In the genomic region with DNA sequence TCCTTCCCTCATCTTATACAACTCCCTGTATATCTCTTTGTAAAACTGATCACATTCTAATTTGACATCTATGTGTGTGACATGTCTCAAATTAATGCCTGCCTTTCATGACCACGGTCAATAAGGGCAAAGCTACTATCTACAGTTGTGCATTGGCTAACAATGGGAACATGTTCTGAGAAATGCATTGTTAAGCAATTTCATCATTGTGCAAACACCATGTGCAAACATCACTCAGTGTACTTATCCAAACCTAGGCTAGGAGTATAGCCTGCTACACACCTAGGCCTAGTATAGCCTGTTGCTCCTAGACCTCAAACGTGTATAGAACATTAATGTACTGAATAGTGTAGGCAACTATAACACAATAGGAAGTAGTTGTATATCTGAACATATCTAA, we compare ENCODE assay signal across 18 cellular contexts.
DNase-seq lines count a peak whose midpoint lies in the region; ATAC-seq and TF ChIP-seq lines count a peak whose summit lies in the region.
"Had no signal": no experiment of that assay in that cellular context is flagged by ENCODE, and none has a peak within 500 bp of the region (broad histone marks: within the 10 kb centered on the region; RNA-seq: fewer than 3 reads in every experiment).

No MANE protein-coding gene starts in this region.

- H3K4me3 ChIP-seq in epithelial cell of esophagus (ENCODE audit: low read length) = no peak overlapping the region
- no peak overlapping the region for H3K4me3 ChIP-seq in right cardiac atrium (ENCODE audit: low read length)
- H3K4me3 ChIP-seq: esophagus muscularis mucosa, smooth muscle cell, tibial artery had no signal

- no peaks in the 10 kb centered on the region for H3K27me3 ChIP-seq in right cardiac atrium (ENCODE audit: control insufficient read depth, insufficient read depth)
- H3K27me3 ChIP-seq: esophagus muscularis mucosa, tibial artery had no signal

- H3K36me3 Mint-ChIP-seq in stimulated activated memory B cell treated with anti-CD40 and anti-IgM and Interleukin-4, amounts not matched to agents 10 μg/mL and 1 μg/mL and 100 μg/mL, for 72 hours = peaks cover 84% of the 10 kb centered on the region
- H3K36me3 Mint-ChIP-seq: CD8-positive, alpha-beta memory T cell had no signal

- peak; percentile 47 for DNase-seq in NCI-H2029 (lab: John Stamatoyannopoulos, UW)
- no peak for DNase-seq in NCI-H2029 treated with DMSO at 0.1 percent for 48 hours (lab: John Stamatoyannopoulos, UW)
- DNase-seq in NCI-H345 (lab: John Stamatoyannopoulos, UW) = peak; percentile 18
- peak; percentile 73 for DNase-seq in epithelial cell of esophagus (ENCODE audit: low read depth)
- no peak for DNase-seq in right cardiac atrium
- DNase-seq: CD8-positive, alpha-beta memory T cell; H9; head of caudate nucleus; islet precursor cell; KBM-7; NCI-H524; occipital lobe; tibial artery had no signal

- peaks cover 21% of the 10 kb centered on the region for H3K9me3 Mint-ChIP-seq in stimulated activated memory B cell treated with anti-CD40 and anti-IgM and Interleukin-4, amounts not matched to agents 10 μg/mL and 1 μg/mL and 100 μg/mL, for 72 hours
- H3K9me3 Mint-ChIP-seq: H9 had no signal

- H3K27ac ChIP-seq in right cardiac atrium (ENCODE audit: low read length) = no peak overlapping the region
- H3K27ac ChIP-seq: esophagus muscularis mucosa, tibial artery had no signal

- no peaks in the 10 kb centered on the region for H3K27me3 Mint-ChIP-seq in stimulated activated memory B cell treated with anti-CD40 and anti-IgM and Interleukin-4, amounts not matched to agents 10 μg/mL and 1 μg/mL and 100 μg/mL, for 72 hours

- no peak overlapping the region for H3K4me3 Mint-ChIP-seq in stimulated activated memory B cell treated with anti-CD40 and anti-IgM and Interleukin-4, amounts not matched to agents 10 μg/mL and 1 μg/mL and 100 μg/mL, for 72 hours
- H3K4me3 Mint-ChIP-seq: CD8-positive, alpha-beta memory T cell; H9 had no signal

- no peaks in the 10 kb centered on the region for H3K9me3 ChIP-seq in right cardiac atrium (ENCODE audit: control insufficient read depth, low read length)
- H3K9me3 ChIP-seq: tibial artery had no signal

- peaks cover 30% of the 10 kb centered on the region for H3K4me1 Mint-ChIP-seq in stimulated activated memory B cell treated with anti-CD40 and anti-IgM and Interleukin-4, amounts not matched to agents 10 μg/mL and 1 μg/mL and 100 μg/mL, for 72 hours
- H3K4me1 Mint-ChIP-seq: CD8-positive, alpha-beta memory T cell had no signal

- WGBS in right cardiac atrium = 47% methylated on average over 2 of the region's 2 CpGs

- H3K27ac Mint-ChIP-seq in stimulated activated memory B cell treated with anti-CD40 and anti-IgM and Interleukin-4, amounts not matched to agents 10 μg/mL and 1 μg/mL and 100 μg/mL, for 72 hours = peak overlapping the region; percentile 44
- H3K27ac Mint-ChIP-seq: CD8-positive, alpha-beta memory T cell; H9 had no signal

- H3K4me1 ChIP-seq in right cardiac atrium (ENCODE audit: control insufficient read depth, insufficient read depth, low read length) = no peaks in the 10 kb centered on the region
- H3K4me1 ChIP-seq: tibial artery had no signal

- no peak for TF ChIP-seq CTCF in epithelial cell of esophagus (IDR thresholded peaks at IDR 0.05; ENCODE audit: insufficient read depth, low read depth, low read length, missing control alignments)

- no peak for ATAC-seq in stimulated activated memory B cell treated with anti-CD40 and anti-IgM and Interleukin-4, amounts not matched to agents 10 μg/mL and 1 μg/mL and 100 μg/mL, for 72 hours
- ATAC-seq in right cardiac atrium = no peak
- no peak for ATAC-seq in HG02763 (IDR thresholded peaks at IDR 0.05; ENCODE audit: unreplicated experiment)
- no peak for ATAC-seq in HG03432 (IDR thresholded peaks at IDR 0.05; ENCODE audit: unreplicated experiment)

- intact Hi-C loops in right cardiac atrium (cut with DNase I) = no loop called here

Comparison
In these comparisons a context has a peak if more than half of its experiments do, and no peak if none do; other contexts are left out.
1. DNase-seq: peak in NCI-H2029 (single experiment), NCI-H345 (single experiment) and epithelial cell of esophagus (single experiment); none in NCI-H2029 treated with DMSO at 0.1 percent for 48 hours (single experiment) and right cardiac atrium (0 of 3).